ENCODE assay signal across 27 cellular contexts in genomic region chr3:72183489-72183888, GRCh38.
DNase-seq lines count a peak whose midpoint lies in the region; TF ChIP-seq lines count a peak whose summit lies in the region.
"Had no signal": no experiment of that assay in that cellular context is flagged by ENCODE, and none has a peak within 500 bp of the region (broad histone marks: within the 10 kb centered on the region; RNA-seq: fewer than 3 reads in every experiment).

No MANE protein-coding gene starts in this region.

- H3K36me3 ChIP-seq in DOHH2 (ENCODE audit: control insufficient read depth, low read length) (peaks cover 31% of the 10 kb centered on the region), suprapubic skin (no peaks in the 10 kb centered on the region)
- H3K36me3 ChIP-seq: BE2C; BLaER1; BLaER1 treated with 17β-estradiol and CSF1 and Interleukin-3, amounts not matched to agents 10 nM and 100 nM had no signal

- H3F3A ChIP-seq in DOHH2 (ENCODE audit: control insufficient read depth, insufficient read depth): peaks cover 54% of the 10 kb centered on the region

- 99% methylated on average over 5 of the region's 5 CpGs for WGBS in suprapubic skin

- no peak for DNase-seq in suprapubic skin (ENCODE audit: low spot score in 2 of 2)
- DNase-seq: 8988T; ACHN; AML-193; BE2C; C1 segment of cervical spinal cord; Caco-2; Calu3; CD4-positive, alpha-beta memory T cell; CD4-positive, alpha-beta T cell; CD4-positive, CD25-positive, alpha-beta regulatory T cell; CD8-positive, alpha-beta memory T cell; CD8-positive, alpha-beta T cell; COR-L47; DMS 273 treated with DMSO at 0.1 percent for 48 hours; DMS153; DMS53; DMS79; DMS79 treated with DMSO at 0.1 percent for 48 hours; DND-41; EL had no signal

- peaks cover 73% of the 10 kb centered on the region for H3K4me1 ChIP-seq in DOHH2 (ENCODE audit: control insufficient read depth, low read length)
- peaks cover 9% of the 10 kb centered on the region for H3K4me1 ChIP-seq in suprapubic skin
- H3K4me1 ChIP-seq: Caco-2 had no signal

- no peaks in the 10 kb centered on the region for H3K9me2 ChIP-seq in DOHH2 (replicated peaks; ENCODE audit: control insufficient read depth, low read length)

- no peak overlapping the region for H3K4me2 ChIP-seq in DOHH2 (ENCODE audit: low read length)
- H3K4me2 ChIP-seq: A549, BLaER1 had no signal

- no peaks in the 10 kb centered on the region for H3K79me2 ChIP-seq in DOHH2 (ENCODE audit: control insufficient read depth, low read length)

- H3K27ac ChIP-seq in DOHH2 (ENCODE audit: low read depth, low read length) (0 out of 2 replicates have a peak overlapping the region, but pooled peaks have one; percentile 33), suprapubic skin (no peak overlapping the region)
- H3K27ac ChIP-seq: 22Rv1, A549, BLaER1, C4-2B had no signal

- H3K27me3 ChIP-seq in DOHH2 (ENCODE audit: control insufficient read depth, low read length) (no peaks in the 10 kb centered on the region), suprapubic skin (no peaks in the 10 kb centered on the region)
- H3K27me3 ChIP-seq: BE2C, BLaER1 had no signal

- H4K20me1 ChIP-seq in DOHH2 (ENCODE audit: control insufficient read depth, insufficient read depth, low read depth, low read length): no peaks in the 10 kb centered on the region
- H4K20me1 ChIP-seq: BLaER1; BLaER1 treated with 17β-estradiol and CSF1 and Interleukin-3, amounts not matched to agents 10 nM and 100 nM had no signal

- TF ChIP-seq POLR2A in suprapubic skin (IDR thresholded peaks at IDR 0.05): no peak

- no peak for TF ChIP-seq EP300 in suprapubic skin (IDR thresholded peaks at IDR 0.05)

- H3K9me3 ChIP-seq in DOHH2 (ENCODE audit: control insufficient read depth, insufficient read depth, low read length): no peaks in the 10 kb centered on the region
- no peaks in the 10 kb centered on the region for H3K9me3 ChIP-seq in suprapubic skin
- H3K9me3 ChIP-seq: BE2C, Caco-2 had no signal

- no peak overlapping the region for H3K4me3 ChIP-seq in DOHH2 (ENCODE audit: low read length)
- H3K4me3 ChIP-seq in suprapubic skin: no peak overlapping the region
- H3K4me3 ChIP-seq: A549; BLaER1; BLaER1 treated with 17β-estradiol and CSF1 and Interleukin-3, amounts not matched to agents 10 nM and 100 nM had no signal

- TF ChIP-seq CTCF in DOHH2 (IDR thresholded peaks at IDR 0.05; ENCODE audit: low read depth, low read length, poor library complexity, severe bottlenecking) (no peak), suprapubic skin (IDR thresholded peaks at IDR 0.05) (no peak)
